Comparison of ENCODE assay signal across 20 cellular contexts in the genomic region with DNA sequence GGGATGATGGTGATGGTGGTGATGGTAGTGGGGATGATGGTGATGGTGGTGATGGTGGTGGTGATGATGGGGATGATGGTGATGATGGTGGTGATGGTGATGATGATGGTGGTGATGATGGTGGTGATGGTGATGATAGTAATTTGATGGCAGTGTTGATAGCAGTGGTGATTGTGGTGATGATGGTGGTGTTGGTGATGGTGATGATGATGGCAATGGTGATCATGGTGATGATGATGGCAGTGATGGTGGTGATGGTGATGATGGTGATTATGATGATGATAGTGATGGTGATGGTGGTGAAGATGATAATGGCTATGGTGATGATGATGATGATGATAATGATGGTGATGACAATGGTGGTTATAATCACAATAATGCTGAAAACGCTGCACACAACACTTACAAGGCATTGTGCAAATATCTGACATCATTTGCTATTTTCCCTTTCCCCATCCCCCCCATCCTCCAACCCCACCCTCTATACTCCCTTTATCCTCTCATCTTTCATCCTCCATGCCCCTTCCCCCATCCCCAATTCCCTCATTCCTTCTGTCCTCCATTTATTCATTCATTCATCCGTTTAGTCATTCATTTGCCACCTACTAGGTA.
DNase-seq lines count a peak whose midpoint lies in the region; ATAC-seq, FAIRE-seq and TF ChIP-seq lines count a peak whose summit lies in the region.
"Had no signal": no experiment of that assay in that cellular context is flagged by ENCODE, and none has a peak within 500 bp of the region (broad histone marks: within the 10 kb centered on the region; RNA-seq: fewer than 3 reads in every experiment).

No MANE protein-coding gene starts in this region.

- intact Hi-C loops in HepG2 (cut with micrococcal nuclease; ENCODE audit: unreplicated experiment): no loop called here
- intact Hi-C loops in right lobe of liver (cut with DNase I): no loop called here

- TF ChIP-seq EP300 in HepG2 (IDR thresholded peaks at IDR 0.05; ENCODE audit: low read depth in 2 of 2, low read length in 2 of 2) (no peak), HepG2 (CRISPR knock-in tag; IDR thresholded peaks at IDR 0.05; ENCODE audit: borderline replicate concordance) (no peak), tibial nerve (IDR thresholded peaks at IDR 0.05) (no peak)

- H3K79me2 ChIP-seq in HepG2 (ENCODE audit: insufficient read depth, low read length): no peaks in the 10 kb centered on the region

- H3K9ac ChIP-seq in HepG2 (ENCODE audit: insufficient read depth, low read depth, low read length): no peak overlapping the region
- H3K9ac ChIP-seq: BLaER1 had no signal

- no peak overlapping the region for H3K4me2 ChIP-seq in HepG2 (ENCODE audit: low read depth, low read length)
- H3K4me2 ChIP-seq: BLaER1 had no signal

- FAIRE-seq in HepG2 (lab: Jason Lieb, UNC): no peak
- peak; percentile 88 for FAIRE-seq in HTR-8/SVneo (lab: Jason Lieb, UNC)
- peak; percentile 89 for FAIRE-seq in bronchial epithelial cell (lab: Jason Lieb, UNC)
- peak; percentile 100 for FAIRE-seq in urothelium cell line (lab: Jason Lieb, UNC)
- FAIRE-seq: A204.1, G401.6 had no signal

- CTCF ChIA-PET in HepG2 (lab: Yijun Ruan, JAX; ENCODE audit: low intra/inter-chr PET ratio, low total read pairs): no interaction called here

- H3K9me3 ChIP-seq in HepG2 (ENCODE audit: low read length) (no peaks in the 10 kb centered on the region), right lobe of liver (no peaks in the 10 kb centered on the region), tibial nerve (peaks cover 0 to 26% (median 0%) of the 10 kb centered on the region in 4 donors)
- H3K9me3 ChIP-seq: Caco-2, HAP-1 had no signal

- no peak overlapping the region for H3K4me3 ChIP-seq in HepG2 (replicated peaks in 1 of 3; ENCODE audit: insufficient read depth in 1 of 3, low read depth in 2 of 3, low read length in 3 of 3)
- H3K4me3 ChIP-seq in right lobe of liver: no peak overlapping the region
- H3K4me3 ChIP-seq in bronchial epithelial cell (ENCODE audit: low read depth, low read length): no peak overlapping the region
- H3K4me3 ChIP-seq in tibial nerve: no peak overlapping the region
- H3K4me3 ChIP-seq: BLaER1, HAP-1 had no signal

- H3K27ac ChIP-seq in HepG2 (ENCODE audit: extremely low read length, insufficient read depth, low read length) (no peak overlapping the region), right lobe of liver (no peak overlapping the region), tibial nerve (no peak overlapping the region)
- H3K27ac ChIP-seq: 22Rv1, BLaER1, C4-2B had no signal

- no peak overlapping the region for H2AFZ ChIP-seq in HepG2 (ENCODE audit: low read length)

- TF ChIP-seq RAD21 in HepG2 (CRISPR knock-in tag; IDR thresholded peaks at IDR 0.05): no peak

- BruUV-seq in HepG2 (replicated peaks; lab: Mats Ljungman, UMichigan): no TSS peak

- ATAC-seq in HepG2 (no peak), right lobe of liver (no peak), HG02798 (IDR thresholded peaks at IDR 0.05; ENCODE audit: poor library complexity, unreplicated experiment) (no peak), GM21825 (IDR thresholded peaks at IDR 0.05; ENCODE audit: unreplicated experiment) (no peak)
- ATAC-seq: CD8-positive, alpha-beta T cell had no signal

- no peak for TF ChIP-seq POLR2A in HepG2 (IDR thresholded peaks at IDR 0.05; ENCODE audit: insufficient read depth in 1 of 2, low read depth in 2 of 2, low read length in 2 of 2)
- no peak for TF ChIP-seq POLR2A in right lobe of liver (IDR thresholded peaks at IDR 0.05)
- no peak for TF ChIP-seq POLR2A in tibial nerve (IDR thresholded peaks at IDR 0.05)

- 0% methylated on average over 2 of the region's 2 CpGs for WGBS in HepG2 (ENCODE audit: low lambda C conversion rate)
- WGBS in right lobe of liver (ENCODE audit: insufficient coverage, low coverage, low lambda C conversion rate, missing lambda C conversion rate): 29% methylated on average over 2 of the region's 2 CpGs
- WGBS in tibial nerve, 2 donors: 71 to 72% methylated on average over 2 of the region's 2 CpGs

- DNase-seq in HepG2 (ENCODE audit: low spot score): no peak
- no peak for DNase-seq in right lobe of liver
- no peak for DNase-seq in HTR-8/SVneo (ENCODE audit: insufficient read length, low spot score)
- no peak for DNase-seq in bronchial epithelial cell (ENCODE audit: low read depth)
- no peak for DNase-seq in urothelium cell line (ENCODE audit: low spot score)
- no peak for DNase-seq in tibial nerve (ENCODE audit: low spot score in 2 of 2)
- DNase-seq: CD4-positive, CD25-positive, alpha-beta regulatory T cell; CD8-positive, alpha-beta T cell; DMS153; DND-41; GOT3 had no signal

- in situ Hi-C loops in HepG2 (cut with HindIII; ENCODE audit: extremely low pct_ligation_motif_present, low pct_unique_long_range_greater_than_20kb): no loop called here

- POLR2A ChIA-PET in HepG2 (lab: Yijun Ruan, JAX): no interaction called here

- H3K4me1 ChIP-seq in HepG2 (ENCODE audit: insufficient read depth, low read length) (no peaks in the 10 kb centered on the region), right lobe of liver (no peaks in the 10 kb centered on the region), tibial nerve (no peaks in the 10 kb centered on the region)
- H3K4me1 ChIP-seq: BLaER1, Caco-2, HAP-1 had no signal

- no peaks in the 10 kb centered on the region; the same call in 1 of the 2 replicates for H4K20me1 ChIP-seq in HepG2 (ENCODE audit: insufficient read depth, low read length)

- no peaks in the 10 kb centered on the region for H3K36me3 ChIP-seq in HepG2 (replicated peaks in 1 of 2; ENCODE audit: control insufficient read depth in 1 of 2, insufficient read depth in 2 of 2, low read length in 2 of 2)
- no peaks in the 10 kb centered on the region for H3K36me3 ChIP-seq in right lobe of liver
- H3K36me3 ChIP-seq in bronchial epithelial cell (ENCODE audit: control insufficient read depth, insufficient read depth, low read length): no peaks in the 10 kb centered on the region
- H3K36me3 ChIP-seq in tibial nerve: no peaks in the 10 kb centered on the region

- TF ChIP-seq CTCF in HepG2 (CRISPR knock-in tag; IDR thresholded peaks at IDR 0.05): no peak
- TF ChIP-seq CTCF in right lobe of liver (IDR thresholded peaks at IDR 0.05): no peak
- no peak for TF ChIP-seq CTCF in bronchial epithelial cell (IDR thresholded peaks at IDR 0.05; ENCODE audit: insufficient read depth, low read length, severe bottlenecking)
- TF ChIP-seq CTCF in tibial nerve (IDR thresholded peaks at IDR 0.05): no peak

- H3K27me3 ChIP-seq in HepG2 (ENCODE audit: control insufficient read depth in 1 of 2, insufficient read depth in 2 of 2, low read length in 2 of 2) (peaks cover 7 to 49% of the 10 kb centered on the region in 2 experiments), right lobe of liver (no peaks in the 10 kb centered on the region), bronchial epithelial cell (ENCODE audit: control insufficient read depth, insufficient read depth, low read length) (no peaks in the 10 kb centered on the region), tibial nerve (no peaks in the 10 kb centered on the region)
- H3K27me3 ChIP-seq: BLaER1 had no signal

TF ChIP-seq in HepG2, 621 proteins besides CTCF, POLR2A, EP300 and RAD21:
- TF ChIP-seq LCORL (IDR thresholded peaks at IDR 0.05): peak; percentile 5; the same call in 1 of the 2 replicates
- no peak for TF ChIP-seq LCORL (CRISPR knock-in tag; IDR thresholded peaks at IDR 0.05)
- 0 out of 2 replicates have a peak, but pooled peaks have one; percentile 45 for TF ChIP-seq SOX6 (IDR thresholded peaks at IDR 0.05)
- no peak for TF ChIP-seq SOX6 (CRISPR knock-in tag; IDR thresholded peaks at IDR 0.05)
- no peak for TF ChIP-seq TARDBP (CRISPR knock-in tag; IDR thresholded peaks at IDR 0.05)
- peak; percentile 92 for TF ChIP-seq HNRNPK (IDR thresholded peaks at IDR 0.05; ENCODE audit: low read depth, low read length, poor library complexity, severe bottlenecking)
- no peak for TF ChIP-seq ZNF552 (CRISPR knock-in tag; IDR thresholded peaks at IDR 0.05; ENCODE audit: borderline replicate concordance)
- TF ChIP-seq ATM (IDR thresholded peaks at IDR 0.05; ENCODE audit: borderline replicate concordance): 0 out of 2 replicates have a peak, but pooled peaks have one; percentile 27
- peak; percentile 93 for TF ChIP-seq CREB1 (IDR thresholded peaks at IDR 0.05)
- TF ChIP-seq CREB1 (CRISPR knock-in tag; IDR thresholded peaks at IDR 0.05): no peak
